7 cellular contexts compared by ENCODE assay signal in genomic region chr6:148745926-148746325, GRCh38. TPM values are rescaled to one million over a fixed set of nuclear protein-coding genes. Genes with fewer than 3 reads are reported as not detected.
A peak's percentile ranks its signal among the peaks of the same experiment; 100 is the strongest.
DNase-seq lines count a peak whose midpoint lies in the region; ATAC-seq and TF ChIP-seq lines count a peak whose summit lies in the region.

No MANE protein-coding gene starts in this region.

- H3K4me1 ChIP-seq in iPS-15b (ENCODE audit: control insufficient read depth, insufficient read depth, low read length), result peaks cover 15% of the 10 kb centered on the region
- peaks cover 18% of the 10 kb centered on the region for H3K4me1 ChIP-seq in stomach smooth muscle (ENCODE audit: control insufficient read depth, insufficient read depth, low read length)

- ATAC-seq in HG03378 (IDR thresholded peaks at IDR 0.05; ENCODE audit: unreplicated experiment), result no peak

- DNase-seq in HL-60 (ENCODE audit: low read depth in 1 of 2, low spot score in 1 of 2) (no peak), GM13977 (ENCODE audit: low spot score) (no peak)
- DNase-seq in activated T-helper 1 cell treated with anti-CD3 and anti-CD28 coated beads, Interleukin-12 subunit alpha, Interleukin-12 subunit beta, Interleukin-2, Interleukin-4 antibody, amounts not matched to agents 30 ng/mL and 10 ng/mL and 1 ng/mL, durations not matched to agents 14 hours and 24 hours and 36 hours (ENCODE audit: low spot score), result no peak
- DNase-seq in stimulated activated CD8-positive, alpha-beta memory T cell treated with anti-CD3 and anti-CD28 coated beads, Interleukin-4, amount 100 ng/mL, for 48 hours, result no peak

- intact Hi-C loops in activated T-helper 1 cell treated with anti-CD3 and anti-CD28 coated beads, Interleukin-12 subunit alpha, Interleukin-12 subunit beta, Interleukin-2, Interleukin-4 antibody, amounts not matched to agents 30 ng/mL and 10 ng/mL and 1 ng/mL, durations not matched to agents 14 hours and 24 hours and 36 hours (cut with micrococcal nuclease), result loop anchor here (1.0 to 5.0 kb wide), 4 partner anchors 12 to 202 kb away; no protein-coding TSS in a partner anchor

- H3K4me3 Mint-ChIP-seq in activated T-helper 1 cell treated with anti-CD3 and anti-CD28 coated beads, Interleukin-12 subunit alpha, Interleukin-12 subunit beta, Interleukin-2, Interleukin-4 antibody, amounts not matched to agents 30 ng/mL and 10 ng/mL and 1 ng/mL, durations not matched to agents 14 hours and 24 hours and 36 hours, result peak overlapping the region; percentile 91

- H3K36me3 Mint-ChIP-seq in activated T-helper 1 cell treated with anti-CD3 and anti-CD28 coated beads, Interleukin-12 subunit alpha, Interleukin-12 subunit beta, Interleukin-2, Interleukin-4 antibody, amounts not matched to agents 30 ng/mL and 10 ng/mL and 1 ng/mL, durations not matched to agents 14 hours and 24 hours and 36 hours (ENCODE audit: low read depth), result no peaks in the 10 kb centered on the region

- H3K36me3 ChIP-seq in iPS-15b (ENCODE audit: control insufficient read depth, insufficient read depth, low read length) (peaks cover 3% of the 10 kb centered on the region), stomach smooth muscle (ENCODE audit: control insufficient read depth in 2 of 2, insufficient read depth in 2 of 2, low read length in 2 of 2) (no peaks in the 10 kb centered on the region)

- H3K9ac ChIP-seq in iPS-15b (ENCODE audit: low read depth, low read length), result peak overlapping the region; percentile 14
- H3K9ac ChIP-seq in stomach smooth muscle (ENCODE audit: low read length in 2 of 2), result peak overlapping the region; percentile 59 to 84

- H3K4me3 ChIP-seq in HL-60 (replicated peaks; ENCODE audit: insufficient read depth, low read length), result peak overlapping the region; percentile 67
- peak overlapping the region; percentile 80 for H3K4me3 ChIP-seq in iPS-15b (ENCODE audit: low read depth, low read length)
- peak overlapping the region; percentile 68 to 83 for H3K4me3 ChIP-seq in stomach smooth muscle (ENCODE audit: low read length in 2 of 2)

- H3K9me3 ChIP-seq in iPS-15b (ENCODE audit: control insufficient read depth, insufficient read depth, low read length), result no peaks in the 10 kb centered on the region
- no peaks in the 10 kb centered on the region for H3K9me3 ChIP-seq in stomach smooth muscle (ENCODE audit: control insufficient read depth in 2 of 2, low read length in 2 of 2)

- peaks cover 47% of the 10 kb centered on the region for H3K27me3 ChIP-seq in HL-60 (ENCODE audit: insufficient read depth, poor library complexity, severe bottlenecking)
- H3K27me3 ChIP-seq in iPS-15b (ENCODE audit: control insufficient read depth, insufficient read depth, low read length), result no peaks in the 10 kb centered on the region
- H3K27me3 ChIP-seq in stomach smooth muscle (ENCODE audit: control insufficient read depth in 1 of 2, insufficient read depth in 2 of 2, low read length in 2 of 2), result no peaks in the 10 kb centered on the region

- in situ Hi-C loops in GM13977 (cut with MboI; ENCODE audit: low pct_unique_long_range_greater_than_20kb, low sequenced_read_pairs, unreplicated experiment), result loop anchor here (25.0 kb wide), 1 partner anchor 191 kb away; no protein-coding TSS in a partner anchor

- no peak overlapping the region for H3K27ac Mint-ChIP-seq in activated T-helper 1 cell treated with anti-CD3 and anti-CD28 coated beads, Interleukin-12 subunit alpha, Interleukin-12 subunit beta, Interleukin-2, Interleukin-4 antibody, amounts not matched to agents 30 ng/mL and 10 ng/mL and 1 ng/mL, durations not matched to agents 14 hours and 24 hours and 36 hours

- TF ChIP-seq CTCF in HL-60 (IDR thresholded peaks at IDR 0.05; ENCODE audit: insufficient read depth, low read length), result no peak
- no peak for TF ChIP-seq CTCF in GM13977 (IDR thresholded peaks at IDR 0.05; ENCODE audit: extremely low read depth, insufficient read depth, missing control alignments)

- no peaks in the 10 kb centered on the region for H3K9me3 Mint-ChIP-seq in activated T-helper 1 cell treated with anti-CD3 and anti-CD28 coated beads, Interleukin-12 subunit alpha, Interleukin-12 subunit beta, Interleukin-2, Interleukin-4 antibody, amounts not matched to agents 30 ng/mL and 10 ng/mL and 1 ng/mL, durations not matched to agents 14 hours and 24 hours and 36 hours

- H3K27ac ChIP-seq in HL-60 (replicated peaks) (no peak overlapping the region), stomach smooth muscle (ENCODE audit: low read length) (peak overlapping the region; percentile 76)

- H3K27me3 Mint-ChIP-seq in activated T-helper 1 cell treated with anti-CD3 and anti-CD28 coated beads, Interleukin-12 subunit alpha, Interleukin-12 subunit beta, Interleukin-2, Interleukin-4 antibody, amounts not matched to agents 30 ng/mL and 10 ng/mL and 1 ng/mL, durations not matched to agents 14 hours and 24 hours and 36 hours (ENCODE audit: insufficient read depth), result peaks cover 72% of the 10 kb centered on the region

- H3K4me1 Mint-ChIP-seq in activated T-helper 1 cell treated with anti-CD3 and anti-CD28 coated beads, Interleukin-12 subunit alpha, Interleukin-12 subunit beta, Interleukin-2, Interleukin-4 antibody, amounts not matched to agents 30 ng/mL and 10 ng/mL and 1 ng/mL, durations not matched to agents 14 hours and 24 hours and 36 hours (ENCODE audit: low read depth), result peaks cover 23% of the 10 kb centered on the region

RNA-seq across cellular contexts. Expression of gene UST, which starts 0.9 kb away (rescaled TPM):
- 0.29 and 0.49 TPM in 2 replicates for total RNA-seq in activated T-helper 1 cell treated with anti-CD3 and anti-CD28 coated beads, Interleukin-12 subunit alpha, Interleukin-12 subunit beta, Interleukin-2, Interleukin-4 antibody, amounts not matched to agents 30 ng/mL and 10 ng/mL and 1 ng/mL, durations not matched to agents 14 hours and 24 hours and 36 hours
